Comparison of ENCODE assay signal across 31 cellular contexts in the genomic region with DNA sequence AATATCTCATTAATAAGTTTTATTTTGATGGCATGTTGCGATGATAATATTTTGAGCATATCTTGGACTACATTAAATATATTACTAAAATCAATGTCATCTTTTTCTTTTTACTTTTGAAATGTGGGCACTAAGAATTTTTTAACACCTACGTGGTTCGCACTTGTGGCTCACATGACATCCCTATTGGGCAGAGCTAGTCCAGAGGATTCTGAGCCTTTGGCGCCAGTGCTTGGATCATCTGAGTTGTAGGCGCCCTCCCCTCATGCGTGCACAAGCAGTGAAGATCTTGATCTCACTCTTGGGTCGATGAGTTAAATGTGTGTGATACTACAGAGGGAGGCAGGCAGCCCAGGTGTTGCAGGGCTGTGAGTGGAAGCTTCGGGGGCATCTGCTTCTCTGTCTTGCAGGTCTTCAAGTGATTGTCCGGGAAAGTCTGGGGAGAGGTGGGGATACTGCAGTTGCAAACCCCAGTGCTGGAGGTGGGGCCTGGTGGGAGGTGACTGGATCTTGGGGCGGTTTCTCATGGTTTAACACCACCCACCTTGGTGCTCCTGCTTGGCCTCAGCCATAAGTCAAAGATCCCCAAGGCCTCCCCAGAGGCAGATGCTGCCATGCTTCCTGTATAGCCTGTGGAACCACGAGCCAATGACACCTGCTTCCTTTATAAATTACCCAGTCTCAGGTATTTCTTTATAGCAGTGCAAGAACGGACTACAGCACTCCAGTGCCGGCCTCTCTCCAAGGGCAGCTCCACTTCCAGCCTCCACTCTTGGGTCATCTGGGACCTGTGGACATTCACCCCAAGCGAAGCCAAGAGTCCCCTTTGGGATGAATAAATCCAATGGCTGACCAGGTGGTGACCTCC. TPM values are rescaled to one million over a fixed set of nuclear protein-coding genes. Genes with fewer than 3 reads are reported as not detected.
DNase-seq lines count a peak whose midpoint lies in the region; ATAC-seq and TF ChIP-seq lines count a peak whose summit lies in the region.
"Had no signal": no experiment of that assay in that cellular context is flagged by ENCODE, and none has a peak within 500 bp of the region (broad histone marks: within the 10 kb centered on the region; RNA-seq: fewer than 3 reads in every experiment).

No MANE protein-coding gene starts in this region.

- intact Hi-C loops in naive thymus-derived CD4-positive, alpha-beta T cell (cut with micrococcal nuclease) = no loop called here
- intact Hi-C loops in spleen (cut with DNase I; ENCODE audit: low total_unique reads) = no loop called here
- intact Hi-C loops in heart right ventricle (cut with DNase I) = loop anchor here in 1 of 10 donors (10.0 kb wide), 1 partner anchor 239 kb away; no protein-coding TSS in a partner anchor

- DNase-seq in activated T-cell treated with anti-CD3 and anti-CD28 coated beads, Interleukin-2, amount 50 U/mL, for 48 hours = peak; percentile 14 to 16
- no peak for DNase-seq in activated T-cell treated with anti-CD3 and anti-CD28 coated beads, Interleukin-2, amount 50 U/mL, for 1 hour
- DNase-seq in central memory CD8-positive, alpha-beta T cell (ENCODE audit: low spot score in 2 of 2) = peak in 1 of 2 donors; percentile 13
- no peak for DNase-seq in naive thymus-derived CD4-positive, alpha-beta T cell
- DNase-seq in ureter (ENCODE audit: low spot score) (peak; percentile 37), spleen (no peak), NCI-H748 treated with DMSO at 0.1 percent for 48 hours (lab: John Stamatoyannopoulos, UW) (no peak), heart right ventricle (no peak)
- DNase-seq: activated CD4-positive, alpha-beta T cell treated with anti-CD3 and anti-CD28 coated beads, Interleukin-2, amount 10 ng/mL, durations not matched to agents 7 days and 5 days; activated gamma-delta T cell; activated naive CD8-positive, alpha-beta T cell treated with anti-CD3 and anti-CD28 coated beads for 36 hours; AML-193; anterior cingulate cortex; CD4-positive, alpha-beta memory T cell; effector CD8-positive, alpha-beta T cell; glutamatergic neuron; GOT3; HFFc6; lower lobe of right lung; NCI-H1048; NCI-H1694; NCI-H446 treated with DMSO at 0.1 percent for 48 hours; RPMI8226; stimulated activated CD4-positive, alpha-beta T cell treated with anti-CD3 and anti-CD28 coated beads, Interleukin-2, amount 100 ng/mL, for 24 hours; thyroid gland had no signal

- no peaks in the 10 kb centered on the region for H3K27me3 ChIP-seq in naive thymus-derived CD4-positive, alpha-beta T cell (ENCODE audit: control insufficient read depth in 2 of 2, insufficient read depth in 2 of 2, low read length in 2 of 2)
- peaks cover 0 to 21% (median 0%) of the 10 kb centered on the region in 7 donors for H3K27me3 ChIP-seq in spleen (replicated peaks in 1 of 7)
- no peaks in the 10 kb centered on the region for H3K27me3 ChIP-seq in heart right ventricle
- H3K27me3 ChIP-seq: breast epithelium, thyroid gland had no signal

- H3K36me3 Mint-ChIP-seq in central memory CD8-positive, alpha-beta T cell (ENCODE audit: insufficient read depth) = peaks cover 23% of the 10 kb centered on the region
- H3K36me3 Mint-ChIP-seq in naive thymus-derived CD4-positive, alpha-beta T cell = peaks cover 0 to 8% (median 0%) of the 10 kb centered on the region in 5 donors
- H3K36me3 Mint-ChIP-seq: activated naive CD8-positive, alpha-beta T cell treated with anti-CD3 and anti-CD28 coated beads for 36 hours; CD4-positive, alpha-beta memory T cell; T-cell; WTC11 had no signal

- H3K36me3 ChIP-seq in naive thymus-derived CD4-positive, alpha-beta T cell (ENCODE audit: control insufficient read depth in 2 of 3, insufficient read depth in 3 of 3, low read length in 3 of 3) = no peaks in the 10 kb centered on the region
- H3K36me3 ChIP-seq in spleen = no peaks in the 10 kb centered on the region
- no peaks in the 10 kb centered on the region for H3K36me3 ChIP-seq in heart right ventricle
- H3K36me3 ChIP-seq: breast epithelium, lower lobe of right lung, thyroid gland had no signal

- H3K27ac Mint-ChIP-seq in central memory CD8-positive, alpha-beta T cell (ENCODE audit: low read depth) = peak overlapping the region; percentile 93
- H3K27ac Mint-ChIP-seq in naive thymus-derived CD4-positive, alpha-beta T cell = peak overlapping the region in 5 of 9 donors; percentile 14 to 78 (median 35)
- H3K27ac Mint-ChIP-seq: activated CD4-positive, alpha-beta T cell treated with anti-CD3 and anti-CD28 coated beads, Interleukin-2, amount 10 ng/mL, durations not matched to agents 7 days and 5 days; activated naive CD8-positive, alpha-beta T cell treated with anti-CD3 and anti-CD28 coated beads for 36 hours; HFFc6; stimulated activated naive CD8-positive, alpha-beta T cell treated with anti-CD3 and anti-CD28 coated beads, Interleukin-15, Interleukin-2, amounts not matched to agents 100 ng/mL and 50 ng/mL, for 24 hours; WTC11 had no signal

- CTCF ChIA-PET in naive thymus-derived CD4-positive, alpha-beta T cell (lab: Charles Lee) = no interaction called here

- TF ChIP-seq CTCF in spleen (IDR thresholded peaks at IDR 0.05 in 8 of 11, conservative IDR thresholded peaks at IDR 0.05 in 3 of 11) (no peak), heart right ventricle (IDR thresholded peaks at IDR 0.05) (no peak)

- ATAC-seq in central memory CD8-positive, alpha-beta T cell (replicated peaks; ENCODE audit: extremely low read depth, poor library complexity, severe bottlenecking) = no peak
- ATAC-seq in naive thymus-derived CD4-positive, alpha-beta T cell = no peak
- ATAC-seq in heart right ventricle = no peak
- ATAC-seq: WTC11 had no signal

- 82 to 87% (median 85%) methylated on average over 14 of the region's 14 CpGs for WGBS in spleen, 5 donors
- WGBS in heart right ventricle, 2 donors = 90 to 92% methylated on average over 14 of the region's 14 CpGs

- H3K4me1 ChIP-seq in naive thymus-derived CD4-positive, alpha-beta T cell (ENCODE audit: control insufficient read depth in 2 of 2, insufficient read depth in 2 of 2, low read length in 2 of 2) = peaks cover 13 to 75% of the 10 kb centered on the region in 2 donors
- H3K4me1 ChIP-seq in spleen (peaks cover 0 to 40% (median 10%) of the 10 kb centered on the region in 6 donors), heart right ventricle (peaks cover 2 to 17% (median 13%) of the 10 kb centered on the region in 9 donors)
- H3K4me1 ChIP-seq: breast epithelium, lower lobe of right lung had no signal

- POLR2A ChIA-PET in naive thymus-derived CD4-positive, alpha-beta T cell (lab: Charles Lee) = interaction anchor here (0.7 kb wide), 1 partner anchor 47 kb away, joined by 3 read pairs; no protein-coding TSS in a partner anchor

- H3K4me3 Mint-ChIP-seq in central memory CD8-positive, alpha-beta T cell = peak overlapping the region; percentile 61
- no peak overlapping the region for H3K4me3 Mint-ChIP-seq in naive thymus-derived CD4-positive, alpha-beta T cell
- H3K4me3 Mint-ChIP-seq: activated CD4-positive, alpha-beta T cell treated with anti-CD3 and anti-CD28 coated beads, Interleukin-2, amount 10 ng/mL, durations not matched to agents 7 days and 5 days; activated naive CD8-positive, alpha-beta T cell treated with anti-CD3 and anti-CD28 coated beads for 36 hours; CD4-positive, alpha-beta memory T cell; HFFc6; neural crest cell; stimulated activated naive CD8-positive, alpha-beta T cell treated with anti-CD3 and anti-CD28 coated beads, Interleukin-15, Interleukin-2, amounts not matched to agents 100 ng/mL and 50 ng/mL, for 24 hours; T-cell; WTC11 had no signal

- peaks cover 57% of the 10 kb centered on the region for H3K4me1 Mint-ChIP-seq in central memory CD8-positive, alpha-beta T cell
- peaks cover 10 to 63% (median 32%) of the 10 kb centered on the region in 7 donors for H3K4me1 Mint-ChIP-seq in naive thymus-derived CD4-positive, alpha-beta T cell

- no peak for TF ChIP-seq POLR2A in spleen (IDR thresholded peaks at IDR 0.05)

- H3K4me3 ChIP-seq in naive thymus-derived CD4-positive, alpha-beta T cell (ENCODE audit: low read length) = no peak overlapping the region
- H3K4me3 ChIP-seq in spleen (no peak overlapping the region), heart right ventricle (no peak overlapping the region)
- H3K4me3 ChIP-seq: breast epithelium, lower lobe of right lung, smooth muscle cell, thyroid gland had no signal

- no peak overlapping the region for H3K27ac ChIP-seq in naive thymus-derived CD4-positive, alpha-beta T cell (ENCODE audit: low read depth, low read length)
- H3K27ac ChIP-seq in spleen = peak overlapping the region in 4 of 8 donors; percentile 50 to 87 (median 72)
- peak overlapping the region in 1 of 10 donors; percentile 10 for H3K27ac ChIP-seq in heart right ventricle
- H3K27ac ChIP-seq: breast epithelium, lower lobe of right lung, thyroid gland had no signal

- no peaks in the 10 kb centered on the region for H3K27me3 Mint-ChIP-seq in central memory CD8-positive, alpha-beta T cell
- H3K27me3 Mint-ChIP-seq in naive thymus-derived CD4-positive, alpha-beta T cell = no peaks in the 10 kb centered on the region
- H3K27me3 Mint-ChIP-seq: activated CD4-positive, alpha-beta T cell treated with anti-CD3 and anti-CD28 coated beads, Interleukin-2, amount 10 ng/mL, durations not matched to agents 7 days and 5 days; activated naive CD8-positive, alpha-beta T cell treated with anti-CD3 and anti-CD28 coated beads for 36 hours; CD4-positive, alpha-beta memory T cell; stimulated activated naive CD8-positive, alpha-beta T cell treated with anti-CD3 and anti-CD28 coated beads, Interleukin-15, Interleukin-2, amounts not matched to agents 100 ng/mL and 50 ng/mL, for 24 hours; T-cell had no signal

- no peaks in the 10 kb centered on the region for H3K9me3 Mint-ChIP-seq in central memory CD8-positive, alpha-beta T cell
- peaks cover 0 to 8% (median 0%) of the 10 kb centered on the region in 11 donors for H3K9me3 Mint-ChIP-seq in naive thymus-derived CD4-positive, alpha-beta T cell
- H3K9me3 Mint-ChIP-seq: CD4-positive, alpha-beta memory T cell; stimulated activated naive CD8-positive, alpha-beta T cell treated with anti-CD3 and anti-CD28 coated beads, Interleukin-15, Interleukin-2, amounts not matched to agents 100 ng/mL and 50 ng/mL, for 24 hours had no signal

- H3K9me3 ChIP-seq in naive thymus-derived CD4-positive, alpha-beta T cell (ENCODE audit: control insufficient read depth in 2 of 3, low read length in 3 of 3) = no peaks in the 10 kb centered on the region
- H3K9me3 ChIP-seq in spleen (peaks cover 0 to 8% (median 0%) of the 10 kb centered on the region in 8 donors), heart right ventricle (peaks cover 0 to 9% (median 0%) of the 10 kb centered on the region in 11 donors)
- H3K9me3 ChIP-seq: breast epithelium, lower lobe of right lung, thyroid gland had no signal

RNA-seq across cellular contexts. Expression of a gene that starts 46.1 kb away (rescaled TPM):
- total RNA-seq in naive thymus-derived CD4-positive, alpha-beta T cell = 100 to 1,000 TPM; 266 to 449 (median 405) TPM
- polyA plus RNA-seq in naive thymus-derived CD4-positive, alpha-beta T cell = 100 to 1,000 TPM; 155 to 181 TPM
- total RNA-seq in ureter (155 TPM), spleen (100 to 1,000 TPM; 193 to 322 (median 219) TPM), heart right ventricle (100 to 1,000 TPM; 183 to 257 (median 224) TPM)
- polyA plus RNA-seq in spleen (10 to 100 TPM; 80.8 to 95.3 (median 84.4) TPM), heart right ventricle (100 to 1,000 TPM in 1 of 2 donors, 10 to 100 TPM in 1; 66.8 to 157 TPM)

Comparison
In these comparisons a context has a peak if more than half of its experiments do, and no peak if none do; other contexts are left out.
1. DNase-seq: peak in activated T-cell treated with anti-CD3 and anti-CD28 coated beads, Interleukin-2, amount 50 U/mL, for 48 hours (2 of 2) and ureter (single experiment); none in activated T-cell treated with anti-CD3 and anti-CD28 coated beads, Interleukin-2, amount 50 U/mL, for 1 hour (single experiment), naive thymus-derived CD4-positive, alpha-beta T cell (0 of 9), spleen (single experiment), NCI-H748 treated with DMSO at 0.1 percent for 48 hours (single experiment) and heart right ventricle (0 of 2).